ENCODE assay signal across 8 cellular contexts in genomic region chr17:77419547-77420475, GRCh38.
DNase-seq lines count a peak whose midpoint lies in the region; ATAC-seq and TF ChIP-seq lines count a peak whose summit lies in the region.

No MANE protein-coding gene starts in this region.

- peaks cover 61% of the 10 kb centered on the region for H3K4me1 Mint-ChIP-seq in activated naive CD8-positive, alpha-beta T cell (ENCODE audit: low read depth)
- peaks cover 42% of the 10 kb centered on the region for H3K4me1 Mint-ChIP-seq in activated naive CD8-positive, alpha-beta T cell treated with anti-CD3 and anti-CD28 coated beads, Interleukin-2, amount 50 U/mL, for 24 hours

- peak overlapping the region in 3 of 4 donors; percentile 70 to 81 (median 81) for H3K27ac ChIP-seq in Peyer's patch
- peak overlapping the region in 2 of 3 donors; percentile 82 to 85 for H3K27ac ChIP-seq in thyroid gland

- H3K4me3 Mint-ChIP-seq in activated naive CD8-positive, alpha-beta T cell = peak overlapping the region; percentile 76
- H3K4me3 Mint-ChIP-seq in activated naive CD8-positive, alpha-beta T cell treated with anti-CD3 and anti-CD28 coated beads, Interleukin-2, amount 50 U/mL, for 24 hours = no peak overlapping the region

- H3K9me3 ChIP-seq in Peyer's patch (no peaks in the 10 kb centered on the region), thyroid gland (no peaks in the 10 kb centered on the region)

- TF ChIP-seq POLR2A in Peyer's patch (IDR thresholded peaks at IDR 0.05) = no peak
- no peak for TF ChIP-seq POLR2A in thyroid gland (IDR thresholded peaks at IDR 0.05)

- H3K9me3 Mint-ChIP-seq in activated naive CD8-positive, alpha-beta T cell (ENCODE audit: low read depth) = no peaks in the 10 kb centered on the region
- H3K9me3 Mint-ChIP-seq in activated naive CD8-positive, alpha-beta T cell treated with anti-CD3 and anti-CD28 coated beads, Interleukin-2, amount 50 U/mL, for 24 hours = no peaks in the 10 kb centered on the region

- no peak for DNase-seq in activated naive CD8-positive, alpha-beta T cell treated with anti-CD3 and anti-CD28 coated beads, Interleukin-2, amount 50 U/mL, for 24 hours
- DNase-seq in Peyer's patch (no peak), foreskin fibroblast (peak; percentile 43 to 69), thyroid gland (no peak)
- no peak for DNase-seq in activated effector memory CD4-positive, alpha-beta T cell treated with Interleukin-2 at 50 U/mL for 16 hours

- intact Hi-C loops in thyroid gland (cut with DNase I) = no loop called here

- peak overlapping the region; percentile 90 for H3K27ac Mint-ChIP-seq in activated naive CD8-positive, alpha-beta T cell
- no peak overlapping the region for H3K27ac Mint-ChIP-seq in activated naive CD8-positive, alpha-beta T cell treated with anti-CD3 and anti-CD28 coated beads, Interleukin-2, amount 50 U/mL, for 24 hours

- no peak for ATAC-seq in activated naive CD8-positive, alpha-beta T cell treated with anti-CD3 and anti-CD28 coated beads, Interleukin-2, amount 50 U/mL, for 24 hours
- ATAC-seq in GM21367 (IDR thresholded peaks at IDR 0.05; ENCODE audit: unreplicated experiment) (no peak), GM21390 (IDR thresholded peaks at IDR 0.05; ENCODE audit: unreplicated experiment) (no peak)

- no peaks in the 10 kb centered on the region for H3K27me3 Mint-ChIP-seq in activated naive CD8-positive, alpha-beta T cell
- H3K27me3 Mint-ChIP-seq in activated naive CD8-positive, alpha-beta T cell treated with anti-CD3 and anti-CD28 coated beads, Interleukin-2, amount 50 U/mL, for 24 hours = no peaks in the 10 kb centered on the region

- TF ChIP-seq CTCF in Peyer's patch (IDR thresholded peaks at IDR 0.05) = no peak
- no peak for TF ChIP-seq CTCF in foreskin fibroblast (IDR thresholded peaks at IDR 0.05; ENCODE audit: low read depth, low read length)
- TF ChIP-seq CTCF in thyroid gland (IDR thresholded peaks at IDR 0.05) = no peak

- no peak overlapping the region for H3K4me3 ChIP-seq in Peyer's patch
- no peak overlapping the region for H3K4me3 ChIP-seq in foreskin fibroblast (ENCODE audit: low read depth in 1 of 2, low read length in 2 of 2)
- no peak overlapping the region for H3K4me3 ChIP-seq in thyroid gland (replicated peaks in 1 of 3)

- H3K36me3 ChIP-seq in Peyer's patch = peaks cover 0 to 9% (median 0%) of the 10 kb centered on the region in 3 donors
- no peaks in the 10 kb centered on the region for H3K36me3 ChIP-seq in thyroid gland

- peaks cover 0 to 51% (median 23%) of the 10 kb centered on the region in 4 donors for H3K4me1 ChIP-seq in Peyer's patch
- peaks cover 40 to 65% of the 10 kb centered on the region in 2 donors for H3K4me1 ChIP-seq in thyroid gland

- H3K27me3 ChIP-seq in Peyer's patch (no peaks in the 10 kb centered on the region), thyroid gland (no peaks in the 10 kb centered on the region)

- 77 to 79% methylated on average over 15 to 19 of the region's 26 CpGs for WGBS in thyroid gland, 2 donors

- H3K36me3 Mint-ChIP-seq in activated naive CD8-positive, alpha-beta T cell = peaks cover 2% of the 10 kb centered on the region
- no peaks in the 10 kb centered on the region for H3K36me3 Mint-ChIP-seq in activated naive CD8-positive, alpha-beta T cell treated with anti-CD3 and anti-CD28 coated beads, Interleukin-2, amount 50 U/mL, for 24 hours (ENCODE audit: low read depth)

Comparison
In these comparisons a context has a peak if more than half of its experiments do, and no peak if none do; other contexts are left out.
1. DNase-seq: peak in foreskin fibroblast (2 of 2); none in activated naive CD8-positive, alpha-beta T cell treated with anti-CD3 and anti-CD28 coated beads, Interleukin-2, amount 50 U/mL, for 24 hours (single experiment), Peyer's patch (0 of 3), thyroid gland (0 of 2) and activated effector memory CD4-positive, alpha-beta T cell treated with Interleukin-2 at 50 U/mL for 16 hours (single experiment).